In genomic region chr18:56575819-56576663, GRCh38 we compare ENCODE assay signal across 8 cellular contexts.
DNase-seq lines count a peak whose midpoint lies in the region; TF ChIP-seq lines count a peak whose summit lies in the region.

No MANE protein-coding gene starts in this region.

- no peak overlapping the region for H3K27ac Mint-ChIP-seq in CD4-positive, alpha-beta memory T cell
- H3K27ac Mint-ChIP-seq in activated T-cell treated with anti-CD3 and anti-CD28 coated beads, Interleukin-2, amount 50 U/mL, for 24 hours, result no peak overlapping the region

- no peaks in the 10 kb centered on the region for H3K9me3 Mint-ChIP-seq in CD4-positive, alpha-beta memory T cell
- no peaks in the 10 kb centered on the region for H3K9me3 Mint-ChIP-seq in activated T-cell treated with anti-CD3 and anti-CD28 coated beads, Interleukin-2, amount 50 U/mL, for 24 hours

- intact Hi-C loops in CD4-positive, alpha-beta memory T cell (cut with micrococcal nuclease), result no loop called here

- peaks cover 8% of the 10 kb centered on the region in 2 donors for H3K27me3 Mint-ChIP-seq in CD4-positive, alpha-beta memory T cell
- peaks cover 24% of the 10 kb centered on the region for H3K27me3 Mint-ChIP-seq in activated T-cell treated with anti-CD3 and anti-CD28 coated beads, Interleukin-2, amount 50 U/mL, for 24 hours

- no peaks in the 10 kb centered on the region for H3K79me2 ChIP-seq in SU-DHL-6 (ENCODE audit: insufficient read depth, low read length)

- H3K9me2 ChIP-seq in SU-DHL-6 (replicated peaks; ENCODE audit: insufficient read depth, low read length), result no peaks in the 10 kb centered on the region

- H2AFZ ChIP-seq in SU-DHL-6 (ENCODE audit: low read depth, low read length, severe bottlenecking), result no peak overlapping the region

- H3K4me1 Mint-ChIP-seq in CD4-positive, alpha-beta memory T cell, result no peaks in the 10 kb centered on the region
- H3K4me1 Mint-ChIP-seq in activated T-cell treated with anti-CD3 and anti-CD28 coated beads, Interleukin-2, amount 50 U/mL, for 24 hours (ENCODE audit: low read depth), result no peaks in the 10 kb centered on the region

- no peaks in the 10 kb centered on the region for H3K9me3 ChIP-seq in CD4-positive, alpha-beta memory T cell (ENCODE audit: control insufficient read depth in 1 of 2, low read length in 2 of 2)
- H3K9me3 ChIP-seq in SU-DHL-6 (ENCODE audit: insufficient read depth, low read length), result no peaks in the 10 kb centered on the region

- no peak overlapping the region for H3K4me2 ChIP-seq in SU-DHL-6 (ENCODE audit: low read depth, low read length, poor library complexity, severe bottlenecking)

- no peak overlapping the region for H3K4me3 ChIP-seq in CD4-positive, alpha-beta memory T cell (ENCODE audit: low read length in 2 of 2)
- H3K4me3 ChIP-seq in SU-DHL-6 (ENCODE audit: insufficient read depth, low read length, poor library complexity, severe bottlenecking), result no peak overlapping the region

- no peaks in the 10 kb centered on the region for H3K36me3 ChIP-seq in CD4-positive, alpha-beta memory T cell (ENCODE audit: insufficient read depth, low read length)
- H3K36me3 ChIP-seq in SU-DHL-6 (ENCODE audit: low read length), result no peaks in the 10 kb centered on the region

- H3K36me3 Mint-ChIP-seq in CD4-positive, alpha-beta memory T cell, result no peaks in the 10 kb centered on the region
- no peaks in the 10 kb centered on the region for H3K36me3 Mint-ChIP-seq in activated T-cell treated with anti-CD3 and anti-CD28 coated beads, Interleukin-2, amount 50 U/mL, for 24 hours (ENCODE audit: low read depth)

- TF ChIP-seq CTCF in GM20000 (IDR thresholded peaks at IDR 0.05; ENCODE audit: extremely low read depth, missing control alignments) (peak; percentile 33), SU-DHL-6 (IDR thresholded peaks at IDR 0.05; ENCODE audit: insufficient read depth, low read length, poor library complexity, severe bottlenecking) (peak; percentile 30)

- H3K27me3 ChIP-seq in CD4-positive, alpha-beta memory T cell (ENCODE audit: insufficient read depth, low read length), result no peaks in the 10 kb centered on the region
- no peaks in the 10 kb centered on the region for H3K27me3 ChIP-seq in SU-DHL-6 (ENCODE audit: low read length)

- H3K4me3 Mint-ChIP-seq in CD4-positive, alpha-beta memory T cell, result no peak overlapping the region
- H3K4me3 Mint-ChIP-seq in activated T-cell treated with anti-CD3 and anti-CD28 coated beads, Interleukin-2, amount 50 U/mL, for 24 hours, result no peak overlapping the region

- H4K20me1 ChIP-seq in SU-DHL-6 (ENCODE audit: low read depth, low read length), result no peaks in the 10 kb centered on the region

- H3K4me1 ChIP-seq in CD4-positive, alpha-beta memory T cell (ENCODE audit: insufficient read depth, low read length), result no peaks in the 10 kb centered on the region

- no peak overlapping the region for H3K27ac ChIP-seq in CD4-positive, alpha-beta memory T cell (ENCODE audit: low read depth, low read length)
- H3K27ac ChIP-seq in SU-DHL-6 (ENCODE audit: low read depth, low read length), result no peak overlapping the region

- POLR2A ChIA-PET in CD4-positive, alpha-beta memory T cell (lab: Charles Lee; ENCODE audit: partially characterized antibody), result no interaction called here

- CTCF ChIA-PET in CD4-positive, alpha-beta memory T cell (lab: Charles Lee; ENCODE audit: partially characterized antibody), result interaction anchor here (0.8 to 1.4 kb wide), 2 partner anchors 1160 to 1164 kb away, joined by 3 read pairs; no protein-coding TSS in a partner anchor

- no peak overlapping the region for H3K9ac ChIP-seq in SU-DHL-6 (ENCODE audit: low read length)

- no peaks in the 10 kb centered on the region for H3F3A ChIP-seq in SU-DHL-6 (ENCODE audit: insufficient read depth)

- peak in 3 of 5 donors; percentile 0 to 5 (median 4) for DNase-seq in CD4-positive, alpha-beta memory T cell
- DNase-seq in GM20000 (ENCODE audit: low spot score), result peak; percentile 64
- DNase-seq in NCI-H1092 treated with DMSO at 0.1 percent for 48 hours (lab: John Stamatoyannopoulos, UW), result peak; percentile 57
- peak; percentile 65 for DNase-seq in globus pallidus (ENCODE audit: low spot score)
- DNase-seq in renal cortical epithelial cell (ENCODE audit: low read depth), result peak; percentile 47
- no peak for DNase-seq in T-helper 9 cell
- DNase-seq in activated T-cell treated with anti-CD3 and anti-CD28 coated beads, Interleukin-2, amount 50 U/mL, for 24 hours, result no peak

Comparison
In these comparisons a context has a peak if more than half of its experiments do, and no peak if none do; other contexts are left out.
1. DNase-seq: peak in CD4-positive, alpha-beta memory T cell (3 of 5), GM20000 (single experiment), NCI-H1092 treated with DMSO at 0.1 percent for 48 hours (single experiment), globus pallidus (single experiment) and renal cortical epithelial cell (single experiment); none in T-helper 9 cell (single experiment) and activated T-cell treated with anti-CD3 and anti-CD28 coated beads, Interleukin-2, amount 50 U/mL, for 24 hours (single experiment).